ENCODE assay signal across 10 cellular contexts in the genomic region with DNA sequence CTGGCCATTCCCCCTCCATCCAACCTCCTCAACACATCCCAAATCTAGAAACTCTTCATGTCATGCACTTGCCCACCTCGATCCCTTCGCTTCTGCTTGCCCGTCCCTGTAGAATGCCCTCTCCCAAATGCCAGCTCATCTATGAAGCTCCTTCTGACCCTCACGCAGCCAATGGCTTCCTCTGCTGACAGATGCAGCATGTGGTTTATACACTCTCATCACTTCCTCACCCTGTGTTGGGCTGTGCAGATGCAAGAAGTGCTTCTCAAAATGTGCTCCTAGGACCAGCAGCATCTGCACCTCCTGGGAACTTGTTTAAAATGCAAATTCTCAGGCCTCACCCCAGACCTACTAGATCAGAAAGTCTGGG. TPM values are rescaled to one million over a fixed set of nuclear protein-coding genes. Genes with fewer than 3 reads are reported as not detected.
A peak's percentile ranks its signal among the peaks of the same experiment; 100 is the strongest.
DNase-seq lines count a peak whose midpoint lies in the region; ATAC-seq, FAIRE-seq and TF ChIP-seq lines count a peak whose summit lies in the region.
"Had no signal": no experiment of that assay in that cellular context is flagged by ENCODE, and none has a peak within 500 bp of the region (broad histone marks: within the 10 kb centered on the region; RNA-seq: fewer than 3 reads in every experiment).

No MANE protein-coding gene starts in this region.

- H2BK120ac ChIP-seq in H1 (replicated peaks; ENCODE audit: low read depth, low read length) = no peak overlapping the region

- no peak for TF ChIP-seq EP300 in H1 (IDR thresholded peaks at IDR 0.05; ENCODE audit: borderline replicate concordance in 1 of 2, low read depth in 2 of 2, low read length in 2 of 2)

- TF ChIP-seq CTCF in DND-41 (IDR thresholded peaks at IDR 0.05; ENCODE audit: borderline replicate concordance, extremely low read depth, low read length, poor library complexity, severe bottlenecking) (no peak), NB4 (IDR thresholded peaks at IDR 0.05; ENCODE audit: low read depth, low read length) (no peak), H1 (IDR thresholded peaks at IDR 0.05; ENCODE audit: control extremely low read depth in 1 of 3, insufficient read depth in 1 of 3, low read depth in 1 of 3, low read length in 3 of 3) (no peak)

- H3K36me3 ChIP-seq in DND-41 (ENCODE audit: insufficient read depth, low read length) (no peaks in the 10 kb centered on the region), H1 (ENCODE audit: control insufficient read depth in 2 of 4, insufficient read depth in 4 of 4, low read length in 3 of 4) (no peaks in the 10 kb centered on the region; a peak in 1 of 8 replicates)
- H3K36me3 ChIP-seq: SJSA1, spleen had no signal

- H2AFZ ChIP-seq in DND-41 (ENCODE audit: low read depth, low read length) (no peak overlapping the region), H1 (ENCODE audit: low read length) (no peak overlapping the region)

- WGBS in H1 (ENCODE audit: extremely low coverage in 1 of 2, insufficient coverage in 1 of 2, insufficient read length in 1 of 2, insufficient replicate concordance in 2 of 2, low coverage in 1 of 2, low lambda C conversion rate in 2 of 2, missing lambda C conversion rate in 1 of 2), 2 experiments = 85% methylated on average over 4 of the region's 4 CpGs; no CpG with 5 or more reads in 1 of the 2 experiments

- H3K4me1 ChIP-seq in DND-41 (ENCODE audit: insufficient read depth, low read length) (peaks cover 13% of the 10 kb centered on the region), H1 (replicated peaks in 1 of 4; ENCODE audit: control insufficient read depth in 3 of 4, insufficient read depth in 4 of 4, low read length in 3 of 4) (peaks cover 7 to 48% (median 31%) of the 10 kb centered on the region in 4 experiments)

- peak overlapping the region; percentile 64; the same call in 1 of the 2 replicates for H2BK12ac ChIP-seq in H1 (ENCODE audit: low read depth, low read length)

- H4K5ac ChIP-seq in H1 (ENCODE audit: insufficient read length, low read depth, low read length) = no peak overlapping the region

- no peaks in the 10 kb centered on the region for H3K27me3 ChIP-seq in DND-41 (ENCODE audit: insufficient read depth, low read length, poor library complexity)
- H3K27me3 ChIP-seq in H1 (replicated peaks in 1 of 4; ENCODE audit: control insufficient read depth in 3 of 4, extremely low read depth in 1 of 4, insufficient read depth in 3 of 4, low read length in 3 of 4) = no peaks in the 10 kb centered on the region
- H3K27me3 ChIP-seq: spleen had no signal

- no peaks in the 10 kb centered on the region; the same call in 1 of the 2 replicates for H3K23me2 ChIP-seq in H1 (ENCODE audit: low read depth, low read length)

- no peaks in the 10 kb centered on the region for H4K20me1 ChIP-seq in DND-41 (ENCODE audit: insufficient read depth, low read length)
- H4K20me1 ChIP-seq in H1 (replicated peaks in 1 of 2; ENCODE audit: control insufficient read depth in 1 of 2, insufficient read depth in 2 of 2, low read length in 2 of 2) = no peaks in the 10 kb centered on the region

- peak overlapping the region; percentile 47; the same call in 1 of the 2 replicates for H2AK5ac ChIP-seq in H1 (ENCODE audit: low read depth, low read length)

- H3K79me2 ChIP-seq in DND-41 (ENCODE audit: insufficient read depth, low read length) = no peaks in the 10 kb centered on the region
- H3K79me2 ChIP-seq in H1 (ENCODE audit: control insufficient read depth in 1 of 2, insufficient read depth in 2 of 2, low read length in 2 of 2) = no peaks in the 10 kb centered on the region

- H3K9ac ChIP-seq in DND-41 (ENCODE audit: low read depth, low read length) (no peak overlapping the region), H1 (replicated peaks in 1 of 4; ENCODE audit: extremely low read depth in 1 of 4, low read depth in 3 of 4, low read length in 3 of 4) (0 out of 7 replicates have a peak overlapping the region, but pooled peaks of 1 of the 4 experiments have one; percentile 17)

- no peak overlapping the region for H3K14ac ChIP-seq in H1 (ENCODE audit: insufficient read length)

- POLR2A ChIA-PET in H1 (lab: Charles Lee; ENCODE audit: partially characterized antibody) = interaction anchor here (1.2 kb wide), 1 partner anchor 10 kb away, joined by 3 read pairs; no protein-coding TSS in a partner anchor

- H2BK15ac ChIP-seq in H1 (ENCODE audit: low read length) = no peak overlapping the region

- no peak overlapping the region for H3K4me2 ChIP-seq in DND-41 (ENCODE audit: insufficient read depth, low read length)
- H3K4me2 ChIP-seq in H1 (ENCODE audit: insufficient read depth in 1 of 2, low read depth in 2 of 2, low read length in 2 of 2) = peak overlapping the region in 1 of 2 experiments; percentile 51; a peak in 1 of 4 replicates

- no peak overlapping the region for H3K4ac ChIP-seq in H1 (replicated peaks; ENCODE audit: insufficient read length, low read depth, low read length)

- TF ChIP-seq RAD21 in H1 (IDR thresholded peaks at IDR 0.05 in 1 of 2, conservative IDR thresholded peaks at IDR 0.05 in 1 of 2; ENCODE audit: low read depth in 2 of 2, low read length in 2 of 2) = no peak

- no peak overlapping the region for H3K4me3 ChIP-seq in DND-41 (ENCODE audit: low read depth in 1 of 2, low read length in 2 of 2)
- H3K4me3 ChIP-seq in NB4 (ENCODE audit: low read depth, low read length) = no peak overlapping the region
- no peak overlapping the region for H3K4me3 ChIP-seq in H1 (ENCODE audit: extremely low read depth in 1 of 4, insufficient read depth in 2 of 4, low read depth in 3 of 4, low read length in 4 of 4)
- H3K4me3 ChIP-seq: SJSA1, spleen had no signal

- CTCF ChIA-PET in H1 (lab: Charles Lee; ENCODE audit: partially characterized antibody) = interaction anchor here (1.0 to 4.1 kb wide), 6 partner anchors 20 to 52 kb away, joined by 3 to 17 read pairs (median 4); a partner anchor contains a TSS

- H3K56ac ChIP-seq in H1 (replicated peaks; ENCODE audit: insufficient read length, low read depth, low read length) = no peak overlapping the region

- H3K79me1 ChIP-seq in H1 (ENCODE audit: low read depth, low read length) = peaks cover 2% of the 10 kb centered on the region; the same call in 1 of the 2 replicates

- H3K23ac ChIP-seq in H1 (ENCODE audit: insufficient read length) = no peak overlapping the region

- H4K91ac ChIP-seq in H1 (replicated peaks; ENCODE audit: insufficient read length, low read length) = no peak overlapping the region

- peak overlapping the region; percentile 21 for H3K18ac ChIP-seq in H1 (ENCODE audit: extremely low read depth, low read length)

- peak; percentile 51 for DNase-seq in DND-41
- peak; percentile 63 for DNase-seq in NB4 (ENCODE audit: low read depth)
- no peak for DNase-seq in H1 (ENCODE audit: low read depth in 1 of 2, low spot score in 2 of 2)
- no peak for DNase-seq in NCI-H2227 (lab: John Stamatoyannopoulos, UW; ENCODE audit: unreplicated experiment)
- no peak for DNase-seq in mesenteric fat pad (ENCODE audit: low spot score)
- no peak for DNase-seq in COR-L47 (lab: John Stamatoyannopoulos, UW)
- DNase-seq: spleen had no signal

- H2BK20ac ChIP-seq in H1 (ENCODE audit: low read length) = no peak overlapping the region; the same call in 1 of the 2 replicates

- TF ChIP-seq POLR2A in NB4 (IDR thresholded peaks at IDR 0.05; ENCODE audit: extremely low read depth, insufficient read length) (no peak), H1 (IDR thresholded peaks at IDR 0.05; ENCODE audit: control extremely low read depth in 1 of 2, low read depth in 2 of 2, low read length in 2 of 2) (no peak)

- no peak overlapping the region for H3K27ac ChIP-seq in DND-41 (ENCODE audit: low read length)
- no peak overlapping the region for H3K27ac ChIP-seq in H1 (ENCODE audit: low read depth, low read length)
- H3K27ac ChIP-seq: SJSA1, spleen had no signal

- peak overlapping the region; percentile 1; the same call in 1 of the 2 replicates for H2BK5ac ChIP-seq in H1 (ENCODE audit: low read depth, low read length)

- no peak for FAIRE-seq in H1 (lab: Jason Lieb, UNC)

- H3K9me3 ChIP-seq in DND-41 (ENCODE audit: insufficient read depth, low read length, severe bottlenecking) = no peaks in the 10 kb centered on the region
- no peaks in the 10 kb centered on the region for H3K9me3 ChIP-seq in H1 (ENCODE audit: insufficient read depth in 2 of 2, low read depth in 1 of 2, low read length in 1 of 2)
- H3K9me3 ChIP-seq: SJSA1, spleen had no signal

- ATAC-seq in DND-41 (ENCODE audit: insufficient read depth, low read depth) (peak; percentile 70), GM19463 (IDR thresholded peaks at IDR 0.05; ENCODE audit: unreplicated experiment) (peak; percentile 39), HG02571 (IDR thresholded peaks at IDR 0.05; ENCODE audit: unreplicated experiment) (no peak)

- no peak overlapping the region for H4K8ac ChIP-seq in H1 (ENCODE audit: extremely low read depth, insufficient read depth, low read length)

TF ChIP-seq in H1, 55 proteins besides CTCF, POLR2A, EP300 and RAD21:
- TF ChIP-seq TBP (IDR thresholded peaks at IDR 0.05; ENCODE audit: low read depth, low read length) = no peak
- TF ChIP-seq SP2 (IDR thresholded peaks at IDR 0.05; ENCODE audit: low read length) = no peak
- TF ChIP-seq, protein P1, sequence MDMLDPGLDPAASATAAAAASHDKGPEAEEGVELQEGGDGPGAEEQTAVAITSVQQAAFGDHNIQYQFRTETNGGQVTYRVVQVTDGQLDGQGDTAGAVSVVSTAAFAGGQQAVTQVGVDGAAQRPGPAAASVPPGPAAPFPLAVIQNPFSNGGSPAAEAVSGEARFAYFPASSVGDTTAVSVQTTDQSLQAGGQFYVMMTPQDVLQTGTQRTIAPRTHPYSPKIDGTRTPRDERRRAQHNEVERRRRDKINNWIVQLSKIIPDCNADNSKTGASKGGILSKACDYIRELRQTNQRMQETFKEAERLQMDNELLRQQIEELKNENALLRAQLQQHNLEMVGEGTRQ (IDR thresholded peaks at IDR 0.05; ENCODE audit: low read length) = no peak
- no peak for TF ChIP-seq ASH2L (IDR thresholded peaks at IDR 0.05; ENCODE audit: low read length)
- TF ChIP-seq, protein P2, sequence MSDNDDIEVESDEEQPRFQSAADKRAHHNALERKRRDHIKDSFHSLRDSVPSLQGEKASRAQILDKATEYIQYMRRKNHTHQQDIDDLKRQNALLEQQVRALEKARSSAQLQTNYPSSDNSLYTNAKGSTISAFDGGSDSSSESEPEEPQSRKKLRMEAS (IDR thresholded peaks at IDR 0.05) = no peak
- no peak for TF ChIP-seq CREB1 (IDR thresholded peaks at IDR 0.05)
- no peak for TF ChIP-seq POU5F1 (IDR thresholded peaks at IDR 0.05; ENCODE audit: low read depth, low read length)

RNA-seq across cellular contexts. Expression of a gene that starts 51.7 kb away (rescaled TPM):
- total RNA-seq in H1 (2021; fragmentation: NEBNext Ultra II Directional; extraction: Animal tissue kit (Norgen Biotek cat#: 25700)) = 19.9 and 22.4 TPM in 2 replicates
- polyA plus RNA-seq in H1 (2011; rRNA removed) = 13.1 and 18.8 TPM in 2 replicates
- polyA plus RNA-seq in H1 (2011; cell fraction: cytosol; rRNA removed) = 14.6 TPM
- polyA plus RNA-seq in H1 (2011; cell fraction: nucleus; rRNA removed) = 46.9 TPM
- polyA plus RNA-seq in H1 (2012, experiment 1 of 2) = 35.4 to 44.8 TPM (median 39.3 TPM) in 4 replicates
- polyA plus RNA-seq in H1 (2012, experiment 2 of 2) = 34.1 TPM
- polyA plus RNA-seq in H1 (2013, experiment 1 of 2) = 21.6 TPM
- 18.3 TPM for polyA plus RNA-seq in H1 (2013, experiment 2 of 2)
- 19.3 and 20.2 TPM in 2 replicates for polyA minus RNA-seq in H1 (2011; rRNA and poly(A)+ RNA removed)
- 13.8 TPM for polyA minus RNA-seq in H1 (2011; cell fraction: cytosol; rRNA and poly(A)+ RNA removed)
- 24.5 TPM for polyA minus RNA-seq in H1 (2011; cell fraction: nucleus; rRNA and poly(A)+ RNA removed)
- total RNA-seq in mesenteric fat pad = not detected
- total RNA-seq: SJSA1 had no signal

Comparison
In these comparisons a context has a peak if more than half of its experiments do, and no peak if none do; other contexts are left out.
1. DNase-seq: peak in DND-41 (single experiment) and NB4 (single experiment); none in H1 (0 of 2), NCI-H2227 (single experiment), mesenteric fat pad (single experiment) and COR-L47 (single experiment).
2. RNA of a gene that starts 51.7 kb away (total RNA-seq): 19.9 to 22.4 TPM in H1; not detected in mesenteric fat pad (single experiment); every median in the first group is over 10 times any median in the second.